ENCODE assay signal across 16 cellular contexts in genomic region chr16:50320310-50320709, GRCh38.
"Had no signal": no experiment of that assay in that cellular context is flagged by ENCODE, and none has a peak within 500 bp of the region (broad histone marks: within the 10 kb centered on the region; RNA-seq: fewer than 3 reads in every experiment).

No MANE protein-coding gene starts in this region.

- H3K27me3 ChIP-seq: esophagus muscularis mucosa, gastroesophageal sphincter, heart left ventricle, tibial nerve had no signal

- H3K27ac ChIP-seq: esophagus muscularis mucosa, gastroesophageal sphincter, heart left ventricle, left ventricle myocardium inferior, prostate gland, tibial nerve had no signal

- H3K9me3 Mint-ChIP-seq: stimulated activated naive CD8-positive, alpha-beta T cell treated with anti-CD3 and anti-CD28 coated beads, Interleukin-15, Interleukin-2, amounts not matched to agents 100 ng/mL and 50 ng/mL, for 24 hours; WTC11 had no signal

- H3K27ac Mint-ChIP-seq: WTC11 had no signal

- H3K4me1 Mint-ChIP-seq: WTC11 had no signal

- H3K9me3 ChIP-seq: esophagus muscularis mucosa, gastroesophageal sphincter, heart left ventricle, left ventricle myocardium inferior, prostate gland, tibial nerve had no signal

- H3K4me3 Mint-ChIP-seq: stimulated activated naive CD8-positive, alpha-beta T cell treated with anti-CD3 and anti-CD28 coated beads, Interleukin-15, Interleukin-2, amounts not matched to agents 100 ng/mL and 50 ng/mL, for 24 hours; WTC11 had no signal

- H3K27me3 Mint-ChIP-seq: stimulated activated naive CD8-positive, alpha-beta T cell treated with anti-CD3 and anti-CD28 coated beads, Interleukin-15, Interleukin-2, amounts not matched to agents 100 ng/mL and 50 ng/mL, for 24 hours had no signal

- ATAC-seq: gastroesophageal sphincter, heart left ventricle, right cardiac atrium, WTC11 had no signal

- DNase-seq: activated CD4-positive, alpha-beta T cell treated with anti-CD3 and anti-CD28 coated beads for 48 hours; activated naive CD4-positive, alpha-beta T cell treated with anti-CD3 and anti-CD28 coated beads, Interleukin-2, amount 50 U/mL, for 16 hours; cerebellar nuclear complex; cortex of kidney; effector CD4-positive, alpha-beta T cell; heart left ventricle; kidney glomerular epithelial cell; left ventricle myocardium inferior; mammary epithelial cell; right cardiac atrium had no signal
